Comparison of ENCODE assay signal across 1 cellular context in genomic region chr4:53122280-53123116, GRCh38.
TF ChIP-seq lines count a peak whose summit lies in the region.

No MANE protein-coding gene starts in this region.

TF ChIP-seq in GM23338, 12 proteins besides CTCF, POLR2A, EP300 and RAD21:
- TF ChIP-seq EZH2 (IDR thresholded peaks at IDR 0.05; ENCODE audit: low read depth, unreplicated experiment) (no peak), CREB1 (CRISPR knock-in tag; IDR thresholded peaks at IDR 0.05; ENCODE audit: low read depth) (no peak), ZNF114 (CRISPR knock-in tag; IDR thresholded peaks at IDR 0.05) (no peak), ZNF331 (CRISPR knock-in tag; IDR thresholded peaks at IDR 0.05; ENCODE audit: low read depth) (no peak), POLR2AphosphoS5 (IDR thresholded peaks at IDR 0.05; ENCODE audit: low read depth) (no peak), NANOG (IDR thresholded peaks at IDR 0.05; ENCODE audit: borderline replicate concordance) (no peak), STAT1 (IDR thresholded peaks at IDR 0.05; ENCODE audit: unreplicated experiment) (no peak), EZH2phosphoT487 (IDR thresholded peaks at IDR 0.05; ENCODE audit: unreplicated experiment) (no peak), JUNB (IDR thresholded peaks at IDR 0.05; ENCODE audit: unreplicated experiment) (no peak)
- TF ChIP-seq, protein P1, sequence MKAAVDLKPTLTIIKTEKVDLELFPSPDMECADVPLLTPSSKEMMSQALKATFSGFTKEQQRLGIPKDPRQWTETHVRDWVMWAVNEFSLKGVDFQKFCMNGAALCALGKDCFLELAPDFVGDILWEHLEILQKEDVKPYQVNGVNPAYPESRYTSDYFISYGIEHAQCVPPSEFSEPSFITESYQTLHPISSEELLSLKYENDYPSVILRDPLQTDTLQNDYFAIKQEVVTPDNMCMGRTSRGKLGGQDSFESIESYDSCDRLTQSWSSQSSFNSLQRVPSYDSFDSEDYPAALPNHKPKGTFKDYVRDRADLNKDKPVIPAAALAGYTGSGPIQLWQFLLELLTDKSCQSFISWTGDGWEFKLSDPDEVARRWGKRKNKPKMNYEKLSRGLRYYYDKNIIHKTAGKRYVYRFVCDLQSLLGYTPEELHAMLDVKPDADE (IDR thresholded peaks at IDR 0.05): no peak
- TF ChIP-seq, protein P2, sequence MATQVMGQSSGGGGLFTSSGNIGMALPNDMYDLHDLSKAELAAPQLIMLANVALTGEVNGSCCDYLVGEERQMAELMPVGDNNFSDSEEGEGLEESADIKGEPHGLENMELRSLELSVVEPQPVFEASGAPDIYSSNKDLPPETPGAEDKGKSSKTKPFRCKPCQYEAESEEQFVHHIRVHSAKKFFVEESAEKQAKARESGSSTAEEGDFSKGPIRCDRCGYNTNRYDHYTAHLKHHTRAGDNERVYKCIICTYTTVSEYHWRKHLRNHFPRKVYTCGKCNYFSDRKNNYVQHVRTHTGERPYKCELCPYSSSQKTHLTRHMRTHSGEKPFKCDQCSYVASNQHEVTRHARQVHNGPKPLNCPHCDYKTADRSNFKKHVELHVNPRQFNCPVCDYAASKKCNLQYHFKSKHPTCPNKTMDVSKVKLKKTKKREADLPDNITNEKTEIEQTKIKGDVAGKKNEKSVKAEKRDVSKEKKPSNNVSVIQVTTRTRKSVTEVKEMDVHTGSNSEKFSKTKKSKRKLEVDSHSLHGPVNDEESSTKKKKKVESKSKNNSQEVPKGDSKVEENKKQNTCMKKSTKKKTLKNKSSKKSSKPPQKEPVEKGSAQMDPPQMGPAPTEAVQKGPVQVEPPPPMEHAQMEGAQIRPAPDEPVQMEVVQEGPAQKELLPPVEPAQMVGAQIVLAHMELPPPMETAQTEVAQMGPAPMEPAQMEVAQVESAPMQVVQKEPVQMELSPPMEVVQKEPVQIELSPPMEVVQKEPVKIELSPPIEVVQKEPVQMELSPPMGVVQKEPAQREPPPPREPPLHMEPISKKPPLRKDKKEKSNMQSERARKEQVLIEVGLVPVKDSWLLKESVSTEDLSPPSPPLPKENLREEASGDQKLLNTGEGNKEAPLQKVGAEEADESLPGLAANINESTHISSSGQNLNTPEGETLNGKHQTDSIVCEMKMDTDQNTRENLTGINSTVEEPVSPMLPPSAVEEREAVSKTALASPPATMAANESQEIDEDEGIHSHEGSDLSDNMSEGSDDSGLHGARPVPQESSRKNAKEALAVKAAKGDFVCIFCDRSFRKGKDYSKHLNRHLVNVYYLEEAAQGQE (IDR thresholded peaks at IDR 0.05; ENCODE audit: unreplicated experiment): no peak
- TF ChIP-seq, protein P3, sequence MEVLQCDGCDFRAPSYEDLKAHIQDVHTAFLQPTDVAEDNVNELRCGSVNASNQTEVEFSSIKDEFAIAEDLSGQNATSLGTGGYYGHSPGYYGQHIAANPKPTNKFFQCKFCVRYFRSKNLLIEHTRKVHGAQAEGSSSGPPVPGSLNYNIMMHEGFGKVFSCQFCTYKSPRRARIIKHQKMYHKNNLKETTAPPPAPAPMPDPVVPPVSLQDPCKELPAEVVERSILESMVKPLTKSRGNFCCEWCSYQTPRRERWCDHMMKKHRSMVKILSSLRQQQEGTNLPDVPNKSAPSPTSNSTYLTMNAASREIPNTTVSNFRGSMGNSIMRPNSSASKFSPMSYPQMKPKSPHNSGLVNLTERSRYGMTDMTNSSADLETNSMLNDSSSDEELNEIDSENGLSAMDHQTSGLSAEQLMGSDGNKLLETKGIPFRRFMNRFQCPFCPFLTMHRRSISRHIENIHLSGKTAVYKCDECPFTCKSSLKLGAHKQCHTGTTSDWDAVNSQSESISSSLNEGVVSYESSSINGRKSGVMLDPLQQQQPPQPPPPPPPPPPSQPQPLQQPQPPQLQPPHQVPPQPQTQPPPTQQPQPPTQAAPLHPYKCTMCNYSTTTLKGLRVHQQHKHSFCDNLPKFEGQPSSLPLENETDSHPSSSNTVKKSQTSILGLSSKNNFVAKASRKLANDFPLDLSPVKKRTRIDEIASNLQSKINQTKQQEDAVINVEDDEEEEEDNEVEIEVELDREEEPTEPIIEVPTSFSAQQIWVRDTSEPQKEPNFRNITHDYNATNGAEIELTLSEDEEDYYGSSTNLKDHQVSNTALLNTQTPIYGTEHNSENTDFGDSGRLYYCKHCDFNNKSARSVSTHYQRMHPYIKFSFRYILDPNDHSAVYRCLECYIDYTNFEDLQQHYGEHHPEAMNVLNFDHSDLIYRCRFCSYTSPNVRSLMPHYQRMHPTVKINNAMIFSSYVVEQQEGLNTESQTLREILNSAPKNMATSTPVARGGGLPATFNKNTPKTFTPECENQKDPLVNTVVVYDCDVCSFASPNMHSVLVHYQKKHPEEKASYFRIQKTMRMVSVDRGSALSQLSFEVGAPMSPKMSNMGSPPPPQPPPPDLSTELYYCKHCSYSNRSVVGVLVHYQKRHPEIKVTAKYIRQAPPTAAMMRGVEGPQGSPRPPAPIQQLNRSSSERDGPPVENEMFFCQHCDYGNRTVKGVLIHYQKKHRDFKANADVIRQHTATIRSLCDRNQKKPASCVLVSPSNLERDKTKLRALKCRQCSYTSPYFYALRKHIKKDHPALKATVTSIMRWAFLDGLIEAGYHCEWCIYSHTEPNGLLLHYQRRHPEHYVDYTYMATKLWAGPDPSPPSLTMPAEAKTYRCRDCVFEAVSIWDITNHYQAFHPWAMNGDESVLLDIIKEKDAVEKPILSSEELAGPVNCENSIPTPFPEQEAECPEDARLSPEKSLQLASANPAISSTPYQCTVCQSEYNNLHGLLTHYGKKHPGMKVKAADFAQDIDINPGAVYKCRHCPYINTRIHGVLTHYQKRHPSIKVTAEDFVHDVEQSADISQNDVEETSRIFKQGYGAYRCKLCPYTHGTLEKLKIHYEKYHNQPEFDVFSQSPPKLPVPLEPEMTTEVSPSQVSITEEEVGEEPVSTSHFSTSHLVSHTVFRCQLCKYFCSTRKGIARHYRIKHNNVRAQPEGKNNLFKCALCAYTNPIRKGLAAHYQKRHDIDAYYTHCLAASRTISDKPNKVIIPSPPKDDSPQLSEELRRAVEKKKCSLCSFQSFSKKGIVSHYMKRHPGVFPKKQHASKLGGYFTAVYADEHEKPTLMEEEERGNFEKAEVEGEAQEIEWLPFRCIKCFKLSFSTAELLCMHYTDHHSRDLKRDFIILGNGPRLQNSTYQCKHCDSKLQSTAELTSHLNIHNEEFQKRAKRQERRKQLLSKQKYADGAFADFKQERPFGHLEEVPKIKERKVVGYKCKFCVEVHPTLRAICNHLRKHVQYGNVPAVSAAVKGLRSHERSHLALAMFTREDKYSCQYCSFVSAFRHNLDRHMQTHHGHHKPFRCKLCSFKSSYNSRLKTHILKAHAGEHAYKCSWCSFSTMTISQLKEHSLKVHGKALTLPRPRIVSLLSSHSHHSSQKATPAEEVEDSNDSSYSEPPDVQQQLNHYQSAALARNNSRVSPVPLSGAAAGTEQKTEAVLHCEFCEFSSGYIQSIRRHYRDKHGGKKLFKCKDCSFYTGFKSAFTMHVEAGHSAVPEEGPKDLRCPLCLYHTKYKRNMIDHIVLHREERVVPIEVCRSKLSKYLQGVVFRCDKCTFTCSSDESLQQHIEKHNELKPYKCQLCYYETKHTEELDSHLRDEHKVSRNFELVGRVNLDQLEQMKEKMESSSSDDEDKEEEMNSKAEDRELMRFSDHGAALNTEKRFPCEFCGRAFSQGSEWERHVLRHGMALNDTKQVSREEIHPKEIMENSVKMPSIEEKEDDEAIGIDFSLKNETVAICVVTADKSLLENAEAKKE (CRISPR knock-in tag; IDR thresholded peaks at IDR 0.05): no peak
